In the genomic region with DNA sequence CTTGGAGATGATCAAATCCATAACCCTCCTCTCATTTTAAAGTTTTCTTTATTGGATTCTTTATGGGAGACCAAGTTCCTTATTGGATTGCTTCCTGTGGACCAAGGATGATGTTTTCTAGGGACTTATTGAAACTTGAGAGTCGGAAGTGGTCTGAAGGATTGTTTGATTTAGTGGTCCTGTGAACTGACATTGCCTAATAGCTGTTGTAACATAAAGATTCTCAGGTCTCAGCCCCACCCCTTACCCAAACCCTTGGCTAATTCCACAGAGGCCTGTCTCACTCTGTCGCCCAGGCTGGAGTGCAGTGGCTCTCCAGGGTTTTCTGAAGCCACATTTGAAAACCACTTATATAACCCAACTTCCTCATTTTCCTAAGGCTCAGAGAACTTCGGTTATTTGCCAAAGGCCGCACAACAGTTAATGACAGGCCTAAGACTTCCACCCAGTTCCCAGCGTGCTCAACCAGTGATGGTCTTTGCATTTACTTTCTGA, we compare ENCODE assay signal across 9 cellular contexts.
DNase-seq lines count a peak whose midpoint lies in the region; ATAC-seq and TF ChIP-seq lines count a peak whose summit lies in the region.
"Had no signal": no experiment of that assay in that cellular context is flagged by ENCODE, and none has a peak within 500 bp of the region (broad histone marks: within the 10 kb centered on the region; RNA-seq: fewer than 3 reads in every experiment).

No MANE protein-coding gene starts in this region.

- H3K27ac Mint-ChIP-seq in immature natural killer cell = peak overlapping the region in 2 of 6 donors; percentile 18 to 66

- peaks cover 3 to 9% (median 7%) of the 10 kb centered on the region in 3 donors for H3K36me3 Mint-ChIP-seq in immature natural killer cell

- H3K9ac ChIP-seq in BLaER1 = no peak overlapping the region

- no peaks in the 10 kb centered on the region for H3K27me3 ChIP-seq in BLaER1
- no peaks in the 10 kb centered on the region for H3K27me3 ChIP-seq in lung (ENCODE audit: control insufficient read depth, insufficient read depth)

- in situ Hi-C loops in GM13976 (cut with MboI; ENCODE audit: low sequenced_read_pairs, unreplicated experiment) = no loop called here

- DNase-seq in NAMALWA (ENCODE audit: low spot score) = peak; percentile 13
- peak; percentile 59 for DNase-seq in amniotic epithelial cell (ENCODE audit: low read depth)
- DNase-seq in lung (ENCODE audit: low spot score) = peak; percentile 67
- no peak for DNase-seq in GM13976 (ENCODE audit: low spot score)
- DNase-seq in immature natural killer cell = no peak
- DNase-seq: NCI-H82 had no signal

- H3K4me3 Mint-ChIP-seq in immature natural killer cell = no peak overlapping the region

- H3K4me3 ChIP-seq in BLaER1 = no peak overlapping the region
- no peak overlapping the region for H3K4me3 ChIP-seq in lung

- peak overlapping the region; percentile 71 for H3K4me2 ChIP-seq in BLaER1

- no peaks in the 10 kb centered on the region for H3K36me3 ChIP-seq in BLaER1
- H3K36me3 ChIP-seq in lung (ENCODE audit: control insufficient read depth in 2 of 2, insufficient read depth in 2 of 2, low read length in 2 of 2) = no peaks in the 10 kb centered on the region

- H3K27ac ChIP-seq in BLaER1 (no peak overlapping the region), lung (ENCODE audit: low read depth in 1 of 2, low read length in 1 of 2) (peak overlapping the region in 1 of 2 donors; percentile 13)

- H3K9me3 ChIP-seq in BLaER1 (no peaks in the 10 kb centered on the region), lung (ENCODE audit: control insufficient read depth in 2 of 2, insufficient read depth in 1 of 2, low read length in 1 of 2) (no peaks in the 10 kb centered on the region)

- TF ChIP-seq CTCF in lung (IDR thresholded peaks at IDR 0.05; ENCODE audit: control extremely low read depth, extremely low read depth) = no peak
- no peak for TF ChIP-seq CTCF in GM13976 (IDR thresholded peaks at IDR 0.05; ENCODE audit: borderline replicate concordance, control extremely low read depth, extremely low read depth, insufficient read depth, missing control alignments)

- WGBS in lung, 2 donors = 33 to 50% methylated on average over 5 of the region's 5 CpGs

- H3K4me1 ChIP-seq in BLaER1 (peaks cover 31% of the 10 kb centered on the region), lung (ENCODE audit: control insufficient read depth in 2 of 2, insufficient read depth in 2 of 2, low read length in 2 of 2) (peaks cover 8 to 35% of the 10 kb centered on the region in 2 donors)

- no peaks in the 10 kb centered on the region for H3K9me3 Mint-ChIP-seq in immature natural killer cell

- peaks cover 28 to 53% of the 10 kb centered on the region in 2 donors for H3K4me1 Mint-ChIP-seq in immature natural killer cell

- peak; percentile 78 for ATAC-seq in lung (ENCODE audit: insufficient read depth, low FRiP score)
- no peak for ATAC-seq in GM21447 (IDR thresholded peaks at IDR 0.05; ENCODE audit: unreplicated experiment)
- no peak for ATAC-seq in HG03520 (IDR thresholded peaks at IDR 0.05; ENCODE audit: unreplicated experiment)

- no peaks in the 10 kb centered on the region for H3K27me3 Mint-ChIP-seq in immature natural killer cell (ENCODE audit: low read depth in 3 of 3)

- peaks cover 32% of the 10 kb centered on the region for H4K20me1 ChIP-seq in BLaER1

Comparison
In these comparisons a context has a peak if more than half of its experiments do, and no peak if none do; other contexts are left out.
1. DNase-seq: peak in NAMALWA (single experiment), amniotic epithelial cell (single experiment) and lung (single experiment); none in GM13976 (single experiment) and immature natural killer cell (0 of 3).